Comparison of ENCODE assay signal across 1 cellular context in the genomic region with DNA sequence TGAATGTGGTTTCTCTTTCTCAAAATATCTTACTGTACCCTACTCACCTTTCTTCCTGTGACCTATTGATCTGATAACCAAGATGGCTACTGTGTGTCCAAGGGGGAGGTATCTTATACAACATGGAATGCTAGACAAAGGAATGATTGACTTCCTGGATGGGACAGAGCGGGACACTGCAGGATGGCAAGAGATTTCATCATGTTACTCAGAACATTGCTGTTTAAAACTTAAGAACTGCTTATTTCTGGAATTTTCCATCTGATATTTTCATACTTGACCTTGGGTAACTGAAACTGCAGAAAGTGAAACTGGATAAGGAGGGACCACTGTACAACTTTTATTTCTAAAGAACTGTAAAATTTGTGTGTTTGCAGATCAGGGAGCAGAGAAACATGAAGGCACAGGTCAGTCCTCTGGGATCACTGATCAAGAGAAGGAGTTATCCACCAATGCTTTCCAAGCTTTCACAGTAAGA.
TF ChIP-seq lines count a peak whose summit lies in the region.

No MANE protein-coding gene starts in this region.

TF ChIP-seq in K562, 482 proteins besides CTCF, POLR2A, EP300 and RAD21 (continued from another document and continues in another):
- TF ChIP-seq GMEB1 (CRISPR knock-in tag; IDR thresholded peaks at IDR 0.05) (no peak), KDM5B (IDR thresholded peaks at IDR 0.05; ENCODE audit: insufficient replicate concordance, low read depth, low read length) (no peak), ZNF354B (CRISPR knock-in tag; IDR thresholded peaks at IDR 0.05) (no peak), GABPB2 (CRISPR knock-in tag; conservative IDR thresholded peaks at IDR 0.05) (no peak), HNRNPUL1 (IDR thresholded peaks at IDR 0.05; ENCODE audit: low read length) (no peak), SPI1 (IDR thresholded peaks at IDR 0.05; ENCODE audit: borderline replicate concordance, low read depth, low read length) (no peak), CBX1 (IDR thresholded peaks at IDR 0.05; ENCODE audit: low read depth) (no peak), ZNF512 (tag; IDR thresholded peaks at IDR 0.05) (no peak), ZNF696 (CRISPR knock-in tag; conservative IDR thresholded peaks at IDR 0.05) (no peak), ZBTB11 (CRISPR knock-in tag; IDR thresholded peaks at IDR 0.05) (0 out of 6 replicates have a peak, but pooled peaks of 1 of the 3 experiments have one; percentile 14), ZC3H4 (CRISPR knock-in tag; IDR thresholded peaks at IDR 0.05; ENCODE audit: borderline replicate concordance) (no peak), HDAC8 (tag; IDR thresholded peaks at IDR 0.05) (no peak), KAT7 (CRISPR knock-in tag; IDR thresholded peaks at IDR 0.05; ENCODE audit: borderline replicate concordance) (no peak), SETDB1 (IDR thresholded peaks at IDR 0.05; ENCODE audit: low read length) (no peak), JUNB (CRISPR knock-in tag; conservative IDR thresholded peaks at IDR 0.05) (no peak), BRF2 (IDR thresholded peaks at IDR 0.05; ENCODE audit: borderline replicate concordance, insufficient read depth, insufficient read length) (no peak), ZNF589 (CRISPR knock-in tag; IDR thresholded peaks at IDR 0.05; ENCODE audit: low read depth) (no peak; the same call in none of the 2 replicates), ZNF586 (CRISPR knock-in tag; conservative IDR thresholded peaks at IDR 0.05) (no peak), E2F8 (IDR thresholded peaks at IDR 0.05; ENCODE audit: low read depth, partially characterized antibody) (no peak), TRIM25 (IDR thresholded peaks at IDR 0.05; ENCODE audit: borderline replicate concordance) (no peak), POLR3G (IDR thresholded peaks at IDR 0.05; ENCODE audit: extremely low read depth, insufficient read length, insufficient replicate concordance) (no peak), FOXJ2 (tag; IDR thresholded peaks at IDR 0.05) (no peak), ZNF324 (CRISPR knock-in tag; IDR thresholded peaks at IDR 0.05) (no peak), HNRNPLL (IDR thresholded peaks at IDR 0.05; ENCODE audit: low read depth, low read length, poor library complexity, severe bottlenecking) (no peak)
- TF ChIP-seq, protein P1, sequence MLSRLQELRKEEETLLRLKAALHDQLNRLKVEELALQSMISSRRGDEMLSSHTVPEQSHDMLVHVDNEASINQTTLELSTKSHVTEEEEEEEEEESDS (CRISPR knock-in tag; IDR thresholded peaks at IDR 0.05): no peak
- TF ChIP-seq, protein P2, sequence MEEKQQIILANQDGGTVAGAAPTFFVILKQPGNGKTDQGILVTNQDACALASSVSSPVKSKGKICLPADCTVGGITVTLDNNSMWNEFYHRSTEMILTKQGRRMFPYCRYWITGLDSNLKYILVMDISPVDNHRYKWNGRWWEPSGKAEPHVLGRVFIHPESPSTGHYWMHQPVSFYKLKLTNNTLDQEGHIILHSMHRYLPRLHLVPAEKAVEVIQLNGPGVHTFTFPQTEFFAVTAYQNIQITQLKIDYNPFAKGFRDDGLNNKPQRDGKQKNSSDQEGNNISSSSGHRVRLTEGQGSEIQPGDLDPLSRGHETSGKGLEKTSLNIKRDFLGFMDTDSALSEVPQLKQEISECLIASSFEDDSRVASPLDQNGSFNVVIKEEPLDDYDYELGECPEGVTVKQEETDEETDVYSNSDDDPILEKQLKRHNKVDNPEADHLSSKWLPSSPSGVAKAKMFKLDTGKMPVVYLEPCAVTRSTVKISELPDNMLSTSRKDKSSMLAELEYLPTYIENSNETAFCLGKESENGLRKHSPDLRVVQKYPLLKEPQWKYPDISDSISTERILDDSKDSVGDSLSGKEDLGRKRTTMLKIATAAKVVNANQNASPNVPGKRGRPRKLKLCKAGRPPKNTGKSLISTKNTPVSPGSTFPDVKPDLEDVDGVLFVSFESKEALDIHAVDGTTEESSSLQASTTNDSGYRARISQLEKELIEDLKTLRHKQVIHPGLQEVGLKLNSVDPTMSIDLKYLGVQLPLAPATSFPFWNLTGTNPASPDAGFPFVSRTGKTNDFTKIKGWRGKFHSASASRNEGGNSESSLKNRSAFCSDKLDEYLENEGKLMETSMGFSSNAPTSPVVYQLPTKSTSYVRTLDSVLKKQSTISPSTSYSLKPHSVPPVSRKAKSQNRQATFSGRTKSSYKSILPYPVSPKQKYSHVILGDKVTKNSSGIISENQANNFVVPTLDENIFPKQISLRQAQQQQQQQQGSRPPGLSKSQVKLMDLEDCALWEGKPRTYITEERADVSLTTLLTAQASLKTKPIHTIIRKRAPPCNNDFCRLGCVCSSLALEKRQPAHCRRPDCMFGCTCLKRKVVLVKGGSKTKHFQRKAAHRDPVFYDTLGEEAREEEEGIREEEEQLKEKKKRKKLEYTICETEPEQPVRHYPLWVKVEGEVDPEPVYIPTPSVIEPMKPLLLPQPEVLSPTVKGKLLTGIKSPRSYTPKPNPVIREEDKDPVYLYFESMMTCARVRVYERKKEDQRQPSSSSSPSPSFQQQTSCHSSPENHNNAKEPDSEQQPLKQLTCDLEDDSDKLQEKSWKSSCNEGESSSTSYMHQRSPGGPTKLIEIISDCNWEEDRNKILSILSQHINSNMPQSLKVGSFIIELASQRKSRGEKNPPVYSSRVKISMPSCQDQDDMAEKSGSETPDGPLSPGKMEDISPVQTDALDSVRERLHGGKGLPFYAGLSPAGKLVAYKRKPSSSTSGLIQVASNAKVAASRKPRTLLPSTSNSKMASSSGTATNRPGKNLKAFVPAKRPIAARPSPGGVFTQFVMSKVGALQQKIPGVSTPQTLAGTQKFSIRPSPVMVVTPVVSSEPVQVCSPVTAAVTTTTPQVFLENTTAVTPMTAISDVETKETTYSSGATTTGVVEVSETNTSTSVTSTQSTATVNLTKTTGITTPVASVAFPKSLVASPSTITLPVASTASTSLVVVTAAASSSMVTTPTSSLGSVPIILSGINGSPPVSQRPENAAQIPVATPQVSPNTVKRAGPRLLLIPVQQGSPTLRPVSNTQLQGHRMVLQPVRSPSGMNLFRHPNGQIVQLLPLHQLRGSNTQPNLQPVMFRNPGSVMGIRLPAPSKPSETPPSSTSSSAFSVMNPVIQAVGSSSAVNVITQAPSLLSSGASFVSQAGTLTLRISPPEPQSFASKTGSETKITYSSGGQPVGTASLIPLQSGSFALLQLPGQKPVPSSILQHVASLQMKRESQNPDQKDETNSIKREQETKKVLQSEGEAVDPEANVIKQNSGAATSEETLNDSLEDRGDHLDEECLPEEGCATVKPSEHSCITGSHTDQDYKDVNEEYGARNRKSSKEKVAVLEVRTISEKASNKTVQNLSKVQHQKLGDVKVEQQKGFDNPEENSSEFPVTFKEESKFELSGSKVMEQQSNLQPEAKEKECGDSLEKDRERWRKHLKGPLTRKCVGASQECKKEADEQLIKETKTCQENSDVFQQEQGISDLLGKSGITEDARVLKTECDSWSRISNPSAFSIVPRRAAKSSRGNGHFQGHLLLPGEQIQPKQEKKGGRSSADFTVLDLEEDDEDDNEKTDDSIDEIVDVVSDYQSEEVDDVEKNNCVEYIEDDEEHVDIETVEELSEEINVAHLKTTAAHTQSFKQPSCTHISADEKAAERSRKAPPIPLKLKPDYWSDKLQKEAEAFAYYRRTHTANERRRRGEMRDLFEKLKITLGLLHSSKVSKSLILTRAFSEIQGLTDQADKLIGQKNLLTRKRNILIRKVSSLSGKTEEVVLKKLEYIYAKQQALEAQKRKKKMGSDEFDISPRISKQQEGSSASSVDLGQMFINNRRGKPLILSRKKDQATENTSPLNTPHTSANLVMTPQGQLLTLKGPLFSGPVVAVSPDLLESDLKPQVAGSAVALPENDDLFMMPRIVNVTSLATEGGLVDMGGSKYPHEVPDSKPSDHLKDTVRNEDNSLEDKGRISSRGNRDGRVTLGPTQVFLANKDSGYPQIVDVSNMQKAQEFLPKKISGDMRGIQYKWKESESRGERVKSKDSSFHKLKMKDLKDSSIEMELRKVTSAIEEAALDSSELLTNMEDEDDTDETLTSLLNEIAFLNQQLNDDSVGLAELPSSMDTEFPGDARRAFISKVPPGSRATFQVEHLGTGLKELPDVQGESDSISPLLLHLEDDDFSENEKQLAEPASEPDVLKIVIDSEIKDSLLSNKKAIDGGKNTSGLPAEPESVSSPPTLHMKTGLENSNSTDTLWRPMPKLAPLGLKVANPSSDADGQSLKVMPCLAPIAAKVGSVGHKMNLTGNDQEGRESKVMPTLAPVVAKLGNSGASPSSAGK (IDR thresholded peaks at IDR 0.05): no peak
